Comparison of ENCODE assay signal across 1 cellular context in genomic region chr5:181086410-181087229, GRCh38.
TF ChIP-seq lines count a peak whose summit lies in the region.

No MANE protein-coding gene starts in this region.

TF ChIP-seq in H1, 55 proteins besides CTCF, POLR2A, EP300 and RAD21:
- TF ChIP-seq CHD1 (IDR thresholded peaks at IDR 0.05; ENCODE audit: low read depth, low read length) (no peak), PHF8 (conservative IDR thresholded peaks at IDR 0.05; ENCODE audit: low read depth, low read length) (no peak), EGR1 (IDR thresholded peaks at IDR 0.05; ENCODE audit: borderline replicate concordance, low read depth, low read length) (no peak), SIX5 (IDR thresholded peaks at IDR 0.05; ENCODE audit: low read depth, low read length) (no peak), ATF2 (IDR thresholded peaks at IDR 0.05; ENCODE audit: low read length) (no peak), RXRA (IDR thresholded peaks at IDR 0.05; ENCODE audit: insufficient read depth, low read depth, low read length) (no peak), YY1 (IDR thresholded peaks at IDR 0.05; ENCODE audit: low read depth, low read length) (no peak), KDM5A (IDR thresholded peaks at IDR 0.05; ENCODE audit: low read length) (no peak), TBP (IDR thresholded peaks at IDR 0.05; ENCODE audit: low read depth, low read length) (no peak), BRCA1 (IDR thresholded peaks at IDR 0.05; ENCODE audit: low read depth, low read length) (no peak), SAP30 (IDR thresholded peaks at IDR 0.05; ENCODE audit: insufficient read depth, insufficient replicate concordance, low read length) (no peak), CTBP2 (IDR thresholded peaks at IDR 0.05; ENCODE audit: borderline replicate concordance, insufficient read depth, insufficient read length, low read length) (no peak), POU5F1 (IDR thresholded peaks at IDR 0.05; ENCODE audit: low read depth, low read length) (no peak), JUN (IDR thresholded peaks at IDR 0.05; ENCODE audit: low read depth, low read length) (no peak), CEBPB (IDR thresholded peaks at IDR 0.05; ENCODE audit: low read depth, low read length) (no peak), CREB1 (IDR thresholded peaks at IDR 0.05) (no peak)
TF ChIP-seq in H1: peak in this region for 0.
